Comparison of ENCODE assay signal across 8 cellular contexts in the genomic region with DNA sequence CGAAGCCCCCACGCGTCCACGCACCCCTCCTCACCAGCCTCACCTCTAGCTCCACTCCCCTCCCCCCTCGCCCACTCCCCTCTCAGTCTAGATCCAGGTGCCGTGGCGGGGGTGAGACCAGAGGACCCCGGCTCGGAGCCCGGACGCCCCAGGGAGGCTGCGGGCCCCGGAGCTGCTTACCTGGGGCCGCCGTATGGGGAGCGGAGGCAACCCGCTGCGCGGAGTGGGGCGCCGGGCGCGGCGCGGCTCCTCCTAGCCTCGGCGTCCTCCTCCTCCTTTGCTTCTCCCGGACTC. TPM values are rescaled to one million over a fixed set of nuclear protein-coding genes. Genes with fewer than 3 reads are reported as not detected.
DNase-seq lines count a peak whose midpoint lies in the region; ATAC-seq and TF ChIP-seq lines count a peak whose summit lies in the region.

No MANE protein-coding gene starts in this region.

- ATAC-seq in WTC11 = no peak
- peak; percentile 51 for ATAC-seq in stimulated activated effector memory CD8-positive, alpha-beta T cell treated with anti-CD3 and anti-CD28 coated beads, Interleukin-12 subunit alpha, Interleukin-12 subunit beta, amount 100 ng/mL, for 72 hours

- no peaks in the 10 kb centered on the region for H4K20me1 ChIP-seq in GM23248 (ENCODE audit: insufficient read depth)

- H3F3A ChIP-seq in GM23248 (ENCODE audit: insufficient read depth) = peaks cover 19% of the 10 kb centered on the region; the same call in 1 of the 2 replicates

- in situ Hi-C loops in GM23248 (cut with MboI) = loop anchor here (25.0 kb wide), 2 partner anchors 474 to 699 kb away; no protein-coding TSS in a partner anchor

- H3K9ac ChIP-seq in GM23248 = peak overlapping the region; percentile 62; the same call in 1 of the 2 replicates

- H3K4me2 ChIP-seq in GM23248 (ENCODE audit: unreplicated experiment) = peak overlapping the region; percentile 68

- no peaks in the 10 kb centered on the region for H3K9me3 Mint-ChIP-seq in WTC11
- no peaks in the 10 kb centered on the region for H3K9me3 Mint-ChIP-seq in stimulated activated effector memory CD8-positive, alpha-beta T cell treated with anti-CD3 and anti-CD28 coated beads, Interleukin-12 subunit alpha, Interleukin-12 subunit beta, amount 100 ng/mL, for 72 hours

- TF ChIP-seq CTCF in WTC11 (IDR thresholded peaks at IDR 0.05) = no peak

- peak overlapping the region; percentile 85 for H3K4me3 Mint-ChIP-seq in WTC11
- peak overlapping the region; percentile 67 for H3K4me3 Mint-ChIP-seq in stimulated activated effector memory CD8-positive, alpha-beta T cell treated with anti-CD3 and anti-CD28 coated beads, Interleukin-12 subunit alpha, Interleukin-12 subunit beta, amount 100 ng/mL, for 72 hours

- CTCF ChIA-PET in WTC11 (lab: Charles Lee) = interaction anchor here (1.1 to 2.8 kb wide), 3 partner anchors 19 to 483 kb away, joined by 3 to 17 read pairs (median 4); no protein-coding TSS in a partner anchor

- H2AFZ ChIP-seq in GM23248 = peak overlapping the region; percentile 85

- H3K36me3 ChIP-seq in GM23248 (ENCODE audit: low read depth) = no peaks in the 10 kb centered on the region
- no peaks in the 10 kb centered on the region for H3K36me3 ChIP-seq in iPS DF 6.9 (ENCODE audit: control insufficient read depth, insufficient read depth, low read length)

- H3K27ac Mint-ChIP-seq in WTC11 = no peak overlapping the region
- H3K27ac Mint-ChIP-seq in stimulated activated effector memory CD8-positive, alpha-beta T cell treated with anti-CD3 and anti-CD28 coated beads, Interleukin-12 subunit alpha, Interleukin-12 subunit beta, amount 100 ng/mL, for 72 hours = no peak overlapping the region

- WGBS in GM23248 (ENCODE audit: low coverage in 1 of 2, low lambda C conversion rate in 2 of 2, missing lambda C conversion rate in 2 of 2), 2 experiments = 1 to 2% methylated on average over 24 to 28 of the region's 28 CpGs
- WGBS in iPS DF 6.9 (ENCODE audit: insufficient coverage, insufficient read length) = no CpG with 5 or more reads among the region's 28 CpGs

- H3K27me3 Mint-ChIP-seq in WTC11 (ENCODE audit: low read depth) = peaks cover 76% of the 10 kb centered on the region

- peak overlapping the region; percentile 74 for H3K4me3 ChIP-seq in GM23248
- peak overlapping the region; percentile 65; the same call in 1 of the 2 replicates for H3K4me3 ChIP-seq in iPS DF 6.9 (ENCODE audit: low read length)

- H3K27ac ChIP-seq in GM23248 (no peak overlapping the region), iPS DF 6.9 (ENCODE audit: low read length) (no peak overlapping the region)

- DNase-seq in GM23248 (no peak), WTC11 (ENCODE audit: low spot score) (no peak), iPS DF 6.9 (ENCODE audit: low read depth, low spot score) (no peak), globus pallidus (ENCODE audit: low spot score) (no peak), kidney tubule cell (ENCODE audit: low spot score) (no peak)
- DNase-seq in stimulated activated effector memory CD8-positive, alpha-beta T cell treated with anti-CD3 and anti-CD28 coated beads, Interleukin-12 subunit alpha, Interleukin-12 subunit beta, amount 100 ng/mL, for 72 hours (ENCODE audit: low spot score in 2 of 2) = no peak
- DNase-seq in NK-92 treated with Interleukin-12 subunit alpha and Interleukin-12 subunit beta, amount 100 ng/mL, for 24 hours (lab: John Stamatoyannopoulos, UW) = no peak
- DNase-seq in activated CD4-positive, CD25-positive, alpha-beta regulatory T cell treated with anti-CD3 and anti-CD28 coated beads, Interleukin-2, amount 50 U/mL, for 72 hours = no peak

- H3K9me2 ChIP-seq in GM23248 (ENCODE audit: insufficient read depth) = no peaks in the 10 kb centered on the region

- H3K36me3 Mint-ChIP-seq in WTC11 = no peaks in the 10 kb centered on the region
- H3K36me3 Mint-ChIP-seq in stimulated activated effector memory CD8-positive, alpha-beta T cell treated with anti-CD3 and anti-CD28 coated beads, Interleukin-12 subunit alpha, Interleukin-12 subunit beta, amount 100 ng/mL, for 72 hours = no peaks in the 10 kb centered on the region

- H3K4me1 ChIP-seq in GM23248 (ENCODE audit: insufficient read depth) (no peaks in the 10 kb centered on the region), iPS DF 6.9 (ENCODE audit: control insufficient read depth, insufficient read depth, low read length) (0 out of 2 replicates have a peak, but pooled peaks cover 1% of the 10 kb centered on the region)

- H3K9me3 ChIP-seq in GM23248 (ENCODE audit: low read depth) (no peaks in the 10 kb centered on the region), iPS DF 6.9 (ENCODE audit: control insufficient read depth, insufficient read depth, low read length) (no peaks in the 10 kb centered on the region)

- peaks cover 19% of the 10 kb centered on the region for H3K4me1 Mint-ChIP-seq in WTC11
- peaks cover 11% of the 10 kb centered on the region for H3K4me1 Mint-ChIP-seq in stimulated activated effector memory CD8-positive, alpha-beta T cell treated with anti-CD3 and anti-CD28 coated beads, Interleukin-12 subunit alpha, Interleukin-12 subunit beta, amount 100 ng/mL, for 72 hours

- H3K79me2 ChIP-seq in GM23248 (ENCODE audit: insufficient read depth) = no peaks in the 10 kb centered on the region

- POLR2A ChIA-PET in WTC11 (lab: Charles Lee) = interaction anchor here (0.7 kb wide), 1 partner anchor 210 kb away, joined by 3 read pairs; no protein-coding TSS in a partner anchor

- H3K27me3 ChIP-seq in GM23248 (replicated peaks; ENCODE audit: insufficient read depth) (no peaks in the 10 kb centered on the region), iPS DF 6.9 (ENCODE audit: control insufficient read depth, insufficient read depth, low read length) (peaks cover 10% of the 10 kb centered on the region; the same call in 1 of the 2 replicates)

TF ChIP-seq in WTC11, 78 proteins besides CTCF, POLR2A, EP300 and RAD21:
- TF ChIP-seq, protein P1, sequence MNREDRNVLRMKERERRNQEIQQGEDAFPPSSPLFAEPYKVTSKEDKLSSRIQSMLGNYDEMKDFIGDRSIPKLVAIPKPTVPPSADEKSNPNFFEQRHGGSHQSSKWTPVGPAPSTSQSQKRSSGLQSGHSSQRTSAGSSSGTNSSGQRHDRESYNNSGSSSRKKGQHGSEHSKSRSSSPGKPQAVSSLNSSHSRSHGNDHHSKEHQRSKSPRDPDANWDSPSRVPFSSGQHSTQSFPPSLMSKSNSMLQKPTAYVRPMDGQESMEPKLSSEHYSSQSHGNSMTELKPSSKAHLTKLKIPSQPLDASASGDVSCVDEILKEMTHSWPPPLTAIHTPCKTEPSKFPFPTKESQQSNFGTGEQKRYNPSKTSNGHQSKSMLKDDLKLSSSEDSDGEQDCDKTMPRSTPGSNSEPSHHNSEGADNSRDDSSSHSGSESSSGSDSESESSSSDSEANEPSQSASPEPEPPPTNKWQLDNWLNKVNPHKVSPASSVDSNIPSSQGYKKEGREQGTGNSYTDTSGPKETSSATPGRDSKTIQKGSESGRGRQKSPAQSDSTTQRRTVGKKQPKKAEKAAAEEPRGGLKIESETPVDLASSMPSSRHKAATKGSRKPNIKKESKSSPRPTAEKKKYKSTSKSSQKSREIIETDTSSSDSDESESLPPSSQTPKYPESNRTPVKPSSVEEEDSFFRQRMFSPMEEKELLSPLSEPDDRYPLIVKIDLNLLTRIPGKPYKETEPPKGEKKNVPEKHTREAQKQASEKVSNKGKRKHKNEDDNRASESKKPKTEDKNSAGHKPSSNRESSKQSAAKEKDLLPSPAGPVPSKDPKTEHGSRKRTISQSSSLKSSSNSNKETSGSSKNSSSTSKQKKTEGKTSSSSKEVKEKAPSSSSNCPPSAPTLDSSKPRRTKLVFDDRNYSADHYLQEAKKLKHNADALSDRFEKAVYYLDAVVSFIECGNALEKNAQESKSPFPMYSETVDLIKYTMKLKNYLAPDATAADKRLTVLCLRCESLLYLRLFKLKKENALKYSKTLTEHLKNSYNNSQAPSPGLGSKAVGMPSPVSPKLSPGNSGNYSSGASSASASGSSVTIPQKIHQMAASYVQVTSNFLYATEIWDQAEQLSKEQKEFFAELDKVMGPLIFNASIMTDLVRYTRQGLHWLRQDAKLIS (CRISPR knock-in tag; IDR thresholded peaks at IDR 0.05; ENCODE audit: borderline replicate concordance) = no peak
- TF ChIP-seq TP53 (CRISPR knock-in tag; IDR thresholded peaks at IDR 0.05) = no peak
- TF ChIP-seq, protein P2, sequence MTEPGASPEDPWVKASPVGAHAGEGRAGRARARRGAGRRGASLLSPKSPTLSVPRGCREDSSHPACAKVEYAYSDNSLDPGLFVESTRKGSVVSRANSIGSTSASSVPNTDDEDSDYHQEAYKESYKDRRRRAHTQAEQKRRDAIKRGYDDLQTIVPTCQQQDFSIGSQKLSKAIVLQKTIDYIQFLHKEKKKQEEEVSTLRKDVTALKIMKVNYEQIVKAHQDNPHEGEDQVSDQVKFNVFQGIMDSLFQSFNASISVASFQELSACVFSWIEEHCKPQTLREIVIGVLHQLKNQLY (CRISPR knock-in tag; IDR thresholded peaks at IDR 0.05) = no peak
- no peak for TF ChIP-seq TEAD1 (CRISPR knock-in tag; IDR thresholded peaks at IDR 0.05)
TF ChIP-seq in WTC11: peak in this region for 0.

RNA-seq across cellular contexts. Expression of a gene that starts 0.4 kb away (rescaled TPM):
- total RNA-seq in GM23248 (2014; rRNA removed; shearing (Covaris generic)) = 1.8 and 2.7 TPM in 2 replicates
- 2.4 and 3.2 TPM in 2 replicates for polyA plus RNA-seq in GM23248 (2016; fragmentation: Nextera tagmentation; extraction: Ambion mirVana)
- 0.09 to 0.26 TPM (median 0.16 TPM) in 3 replicates for total RNA-seq in WTC11 (2021)
